ENCODE assay signal across 18 cellular contexts in the genomic region with DNA sequence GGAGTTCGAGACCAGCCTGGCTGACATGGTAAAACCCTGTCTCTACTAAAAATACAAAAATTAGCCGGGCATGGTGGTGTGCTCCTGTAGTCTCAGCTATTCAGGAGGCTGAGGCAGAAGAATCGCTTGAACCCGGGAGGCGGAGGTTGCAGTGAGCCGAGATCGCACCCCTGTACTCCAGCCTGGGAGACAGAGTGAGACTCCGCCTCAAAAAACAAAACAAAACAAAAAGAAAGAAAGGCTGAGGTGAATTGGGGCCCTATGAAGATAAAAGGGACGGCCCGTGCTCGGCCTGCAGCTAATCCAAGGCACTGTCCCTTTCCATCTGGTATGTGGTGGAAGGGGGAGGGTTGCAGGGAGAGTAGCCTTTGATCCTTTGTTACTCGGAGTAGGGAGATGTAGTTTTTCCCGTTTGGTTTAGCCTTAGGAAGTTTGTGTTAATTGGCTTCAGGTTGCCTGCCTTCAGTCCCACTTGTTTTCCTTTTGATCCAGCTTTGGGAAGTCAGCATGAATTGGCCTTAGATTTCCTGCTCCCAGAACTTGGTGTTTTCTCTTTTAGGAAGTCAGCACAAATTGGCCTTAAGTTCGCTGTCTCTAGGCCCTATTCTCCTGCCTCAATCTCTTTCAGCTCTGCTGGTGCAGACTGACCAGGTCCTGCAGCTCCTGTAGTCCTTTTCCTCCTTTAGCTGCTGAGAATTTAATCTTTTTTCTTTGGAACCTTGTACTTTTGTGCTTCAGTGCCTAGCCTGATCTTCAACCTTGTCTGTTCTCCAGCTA. TPM values are rescaled to one million over a fixed set of nuclear protein-coding genes. Genes with fewer than 3 reads are reported as not detected.
DNase-seq lines count a peak whose midpoint lies in the region; ATAC-seq and TF ChIP-seq lines count a peak whose summit lies in the region.
"Had no signal": no experiment of that assay in that cellular context is flagged by ENCODE, and none has a peak within 500 bp of the region (broad histone marks: within the 10 kb centered on the region; RNA-seq: fewer than 3 reads in every experiment).

No MANE protein-coding gene starts in this region.

- H3K9me3 ChIP-seq in CD8-positive, alpha-beta memory T cell (ENCODE audit: low read length), result no peaks in the 10 kb centered on the region
- H3K9me3 ChIP-seq in Peyer's patch (no peaks in the 10 kb centered on the region), neural progenitor cell (ENCODE audit: low read depth) (no peaks in the 10 kb centered on the region)
- H3K9me3 ChIP-seq: breast epithelium, MG63, suprapubic skin had no signal

- H3K4me1 ChIP-seq in CD8-positive, alpha-beta memory T cell (ENCODE audit: insufficient read depth, low read length), result no peaks in the 10 kb centered on the region
- H3K4me1 ChIP-seq in Peyer's patch (peaks cover 0 to 48% (median 2%) of the 10 kb centered on the region in 4 donors), neural progenitor cell (peaks cover 21% of the 10 kb centered on the region)
- H3K4me1 ChIP-seq: breast epithelium, foreskin keratinocyte, suprapubic skin had no signal

- H3K27me3 ChIP-seq in CD8-positive, alpha-beta memory T cell (ENCODE audit: insufficient read depth, low read length, poor library complexity, severe bottlenecking), result no peaks in the 10 kb centered on the region
- no peaks in the 10 kb centered on the region for H3K27me3 ChIP-seq in Peyer's patch
- H3K27me3 ChIP-seq in neural progenitor cell, result peaks cover 3% of the 10 kb centered on the region
- H3K27me3 ChIP-seq: breast epithelium, MG63, suprapubic skin had no signal

- H4K20me1 ChIP-seq in neural progenitor cell (ENCODE audit: low read depth), result no peaks in the 10 kb centered on the region

- H2AFZ ChIP-seq in neural progenitor cell (replicated peaks), result no peak overlapping the region

- no peaks in the 10 kb centered on the region for H3K79me2 ChIP-seq in neural progenitor cell (ENCODE audit: low read depth)

- H3K36me3 ChIP-seq in CD8-positive, alpha-beta memory T cell (ENCODE audit: insufficient read depth, low read length), result no peaks in the 10 kb centered on the region
- H3K36me3 ChIP-seq in Peyer's patch (no peaks in the 10 kb centered on the region), neural progenitor cell (no peaks in the 10 kb centered on the region)
- H3K36me3 ChIP-seq: breast epithelium, MG63, suprapubic skin had no signal

- TF ChIP-seq CTCF in Peyer's patch (IDR thresholded peaks at IDR 0.05) (no peak), neural progenitor cell (IDR thresholded peaks at IDR 0.05) (no peak)

- CTCF ChIA-PET in CD8-positive, alpha-beta memory T cell (lab: Charles Lee), result interaction anchor here (0.7 to 1.2 kb wide), 3 partner anchors 12 to 62 kb away, joined by 3 read pairs; no protein-coding TSS in a partner anchor

- H3K4me3 ChIP-seq in CD8-positive, alpha-beta memory T cell (ENCODE audit: low read length), result no peak overlapping the region
- peak overlapping the region in 2 of 4 donors; percentile 5 to 10 for H3K4me3 ChIP-seq in Peyer's patch
- peak overlapping the region; percentile 2 for H3K4me3 ChIP-seq in neural progenitor cell
- H3K4me3 ChIP-seq: breast epithelium, MG63, suprapubic skin had no signal

- H3K4me2 ChIP-seq in neural progenitor cell, result peak overlapping the region; percentile 20

- H3K4me1 Mint-ChIP-seq in CD8-positive, alpha-beta memory T cell, result peaks cover 0 to 2% (median 0%) of the 10 kb centered on the region in 3 donors
- peaks cover 37% of the 10 kb centered on the region for H3K4me1 Mint-ChIP-seq in neural progenitor cell

- no peak overlapping the region for H3K4me3 Mint-ChIP-seq in CD8-positive, alpha-beta memory T cell
- H3K4me3 Mint-ChIP-seq in neural progenitor cell, result no peak overlapping the region

- TF ChIP-seq POLR2A in Peyer's patch (IDR thresholded peaks at IDR 0.05), result peak in 1 of 2 donors; percentile 40

- no peak overlapping the region for H3K9ac ChIP-seq in neural progenitor cell

- peak overlapping the region in 1 of 8 donors; percentile 64 for H3K27ac Mint-ChIP-seq in CD8-positive, alpha-beta memory T cell
- peak overlapping the region; percentile 55 for H3K27ac Mint-ChIP-seq in neural progenitor cell

- H3K27me3 Mint-ChIP-seq in CD8-positive, alpha-beta memory T cell, result peaks cover 0 to 4% of the 10 kb centered on the region in 2 donors
- H3K27me3 Mint-ChIP-seq in neural progenitor cell (ENCODE audit: insufficient read depth, low read depth), result no peaks in the 10 kb centered on the region

- H3K36me3 Mint-ChIP-seq in CD8-positive, alpha-beta memory T cell, result no peaks in the 10 kb centered on the region
- no peaks in the 10 kb centered on the region for H3K36me3 Mint-ChIP-seq in neural progenitor cell

- peaks cover 34% of the 10 kb centered on the region for H3F3A ChIP-seq in neural progenitor cell (ENCODE audit: low read depth)

- H3K27ac ChIP-seq in CD8-positive, alpha-beta memory T cell (ENCODE audit: low read depth, low read length), result peak overlapping the region; percentile 29
- H3K27ac ChIP-seq in Peyer's patch, result peak overlapping the region in 3 of 4 donors; percentile 59 to 92 (median 84)
- H3K27ac ChIP-seq in neural progenitor cell, result peak overlapping the region; percentile 85
- H3K27ac ChIP-seq: breast epithelium, foreskin keratinocyte, suprapubic skin had no signal

- no peak for ATAC-seq in HG02798 (IDR thresholded peaks at IDR 0.05; ENCODE audit: poor library complexity, unreplicated experiment)
- ATAC-seq: foreskin keratinocyte had no signal

- no peak for DNase-seq in CD8-positive, alpha-beta memory T cell
- DNase-seq in Peyer's patch (peak in 1 of 3 donors; percentile 76), iPS DF 19.7 (ENCODE audit: low read depth, low spot score) (peak; percentile 90), neural progenitor cell (ENCODE audit: low spot score) (peak; percentile 90), AG20443 (ENCODE audit: low spot score) (no peak), nucleus accumbens (lab: John Stamatoyannopoulos, UW) (no peak)
- DNase-seq in effector CD8-positive, alpha-beta T cell (lab: John Stamatoyannopoulos, UW), result no peak
- DNase-seq: activated CD4-positive, alpha-beta T cell treated with anti-CD3 and anti-CD28 coated beads for 1 hour; activated CD8-positive, alpha-beta memory T cell treated with anti-CD3 and anti-CD28 coated beads, Interleukin-2, amount 50 U/mL, for 48 hours; activated naive CD4-positive, alpha-beta T cell treated with Interleukin-2 at 50 U/mL for 16 hours; foreskin keratinocyte; MG63; NCI-H2081; stimulated activated CD4-positive, alpha-beta T cell treated with anti-CD3 and anti-CD28 coated beads, Interleukin-1b, Interleukin-23, amount 100 ng/mL, for 48 hours; T-helper 2 cell had no signal

- H3K9me3 Mint-ChIP-seq in CD8-positive, alpha-beta memory T cell, result no peaks in the 10 kb centered on the region
- H3K9me3 Mint-ChIP-seq in neural progenitor cell, result no peaks in the 10 kb centered on the region

- POLR2A ChIA-PET in CD8-positive, alpha-beta memory T cell (lab: Charles Lee), result interaction anchor here (0.6 kb wide), 1 partner anchor 31 kb away, joined by 3 read pairs; no protein-coding TSS in a partner anchor

RNA-seq across cellular contexts. Expression of gene PAQR8, which starts 36.1 kb away (rescaled TPM):
- total RNA-seq in CD8-positive, alpha-beta memory T cell, result 10 to 100 TPM; 10.2 to 11.7 TPM
- 17.9 TPM for polyA plus RNA-seq in CD8-positive, alpha-beta memory T cell
- total RNA-seq in Peyer's patch, result 100 to 1,000 TPM in 3 of 4 donors, 1 to 10 TPM in 1; 9.1 to 300 (median 210) TPM
- total RNA-seq in neural progenitor cell (ENCODE audit: low replicate concordance), result 16.9 and 17.7 TPM in 2 replicates

RNA-seq across cellular contexts. Expression of gene MCM3, which starts 41.3 kb away (rescaled TPM):
- total RNA-seq in CD8-positive, alpha-beta memory T cell, result 100 to 1,000 TPM; 262 to 263 TPM
- polyA plus RNA-seq in CD8-positive, alpha-beta memory T cell, result 59.0 TPM
- total RNA-seq in Peyer's patch (10 to 100 TPM; 24.9 to 71.8 (median 30.4) TPM), neural progenitor cell (ENCODE audit: low replicate concordance) (224 and 246 TPM in 2 replicates)

Comparison
In these comparisons a context has a peak if more than half of its experiments do, and no peak if none do; other contexts are left out.
1. DNase-seq: peak in iPS DF 19.7 (single experiment) and neural progenitor cell (single experiment); none in CD8-positive, alpha-beta memory T cell (0 of 5), AG20443 (single experiment), nucleus accumbens (0 of 56) and effector CD8-positive, alpha-beta T cell (single experiment).
2. H3K27ac ChIP-seq: peak in every context shown above with its lines; median percentile 85 in neural progenitor cell; 84 in Peyer's patch; 29 in CD8-positive, alpha-beta memory T cell.